Comparison of ENCODE assay signal across 28 cellular contexts in the genomic region with DNA sequence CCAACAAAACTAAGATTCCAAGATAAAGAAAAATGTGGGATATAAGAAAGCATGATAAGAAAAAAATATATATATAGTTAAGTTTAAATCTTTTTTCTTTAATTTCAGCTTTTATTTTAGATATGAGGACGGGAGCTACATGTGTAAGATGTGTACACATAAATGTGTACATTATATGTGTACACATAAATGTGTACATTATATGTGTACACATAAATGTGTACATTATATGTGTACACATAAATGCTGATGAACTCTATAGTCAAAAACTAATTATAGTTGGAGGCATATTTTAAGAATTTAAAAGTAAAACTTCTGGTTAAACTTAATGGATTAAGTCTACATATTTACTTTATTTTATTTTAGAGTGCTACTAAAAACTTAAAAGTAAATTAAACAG.
A peak's percentile ranks its signal among the peaks of the same experiment; 100 is the strongest.
DNase-seq lines count a peak whose midpoint lies in the region; ATAC-seq, FAIRE-seq and TF ChIP-seq lines count a peak whose summit lies in the region.
"Had no signal": no experiment of that assay in that cellular context is flagged by ENCODE, and none has a peak within 500 bp of the region (broad histone marks: within the 10 kb centered on the region; RNA-seq: fewer than 3 reads in every experiment).

No MANE protein-coding gene starts in this region.

- no peak for ATAC-seq in CD4-positive, alpha-beta T cell (ENCODE audit: poor library complexity)

- H3K27me3 Mint-ChIP-seq in CD4-positive, alpha-beta T cell, result no peaks in the 10 kb centered on the region
- peaks cover 2% of the 10 kb centered on the region for H3K27me3 Mint-ChIP-seq in neural progenitor cell (ENCODE audit: insufficient read depth, low read depth)
- H3K27me3 Mint-ChIP-seq: B cell; CD8-positive, alpha-beta memory T cell; IgD-negative memory B cell had no signal

- intact Hi-C loops in CD4-positive, alpha-beta T cell (cut with DNase I, micrococcal nuclease), result no loop called here
- intact Hi-C loops in kidney (cut with DNase I), result no loop called here

- H3K9me3 ChIP-seq in CD4-positive, alpha-beta T cell (ENCODE audit: control insufficient read depth, low read length), result no peaks in the 10 kb centered on the region
- H3K9me3 ChIP-seq in kidney (ENCODE audit: control insufficient read depth in 1 of 2, low read length in 2 of 2), result no peaks in the 10 kb centered on the region
- H3K9me3 ChIP-seq in neural progenitor cell (ENCODE audit: low read depth), result no peaks in the 10 kb centered on the region
- H3K9me3 ChIP-seq: SK-N-SH had no signal

- H3K27ac ChIP-seq in CD4-positive, alpha-beta T cell (ENCODE audit: low read depth, low read length), result no peak overlapping the region
- H3K27ac ChIP-seq in kidney (ENCODE audit: low read depth in 2 of 2, low read length in 2 of 2), result no peak overlapping the region
- no peak overlapping the region for H3K27ac ChIP-seq in neural progenitor cell
- H3K27ac ChIP-seq: C4-2B, GM23248 had no signal

- H3K9ac ChIP-seq in kidney (ENCODE audit: low read length in 2 of 2) (no peak overlapping the region), neural progenitor cell (no peak overlapping the region)
- H3K9ac ChIP-seq: GM23248, SK-N-SH had no signal

- TF ChIP-seq POLR2A in GM12892 (IDR thresholded peaks at IDR 0.05; ENCODE audit: low read depth, low read length), result no peak

- FAIRE-seq in TTC549 (lab: Jason Lieb, UNC) (peak; percentile 5), kidney (lab: Jason Lieb, UNC) (peak; percentile 68), GM12892 (lab: Jason Lieb, UNC) (no peak)
- FAIRE-seq: GM18507 had no signal

- TF ChIP-seq CTCF in CD4-positive, alpha-beta T cell (IDR thresholded peaks at IDR 0.05), result no peak
- TF ChIP-seq CTCF in kidney (IDR thresholded peaks at IDR 0.05; ENCODE audit: borderline replicate concordance, extremely low read depth, insufficient read depth) (no peak), neural progenitor cell (IDR thresholded peaks at IDR 0.05) (no peak)

- H3K4me3 ChIP-seq in kidney (ENCODE audit: low read length in 2 of 2) (no peak overlapping the region), neural progenitor cell (no peak overlapping the region)
- H3K4me3 ChIP-seq: GM23248 had no signal

- CTCF ChIA-PET in CD4-positive, alpha-beta T cell (lab: Charles Lee), result interaction anchor here (1.1 to 1.3 kb wide), 2 partner anchors 13 to 145 kb away, joined by 3 to 5 read pairs; no protein-coding TSS in a partner anchor

- H3K36me3 ChIP-seq in kidney (ENCODE audit: control insufficient read depth in 1 of 2, insufficient read depth in 2 of 2, low read length in 2 of 2) (no peaks in the 10 kb centered on the region), neural progenitor cell (no peaks in the 10 kb centered on the region)

- no peak overlapping the region for H2AFZ ChIP-seq in neural progenitor cell (replicated peaks)
- H2AFZ ChIP-seq: GM23248 had no signal

- H3K27me3 ChIP-seq in CD4-positive, alpha-beta T cell (ENCODE audit: control insufficient read depth, insufficient read depth, low read length), result no peaks in the 10 kb centered on the region
- H3K27me3 ChIP-seq in neural progenitor cell, result no peaks in the 10 kb centered on the region

- H3K4me1 ChIP-seq in kidney (ENCODE audit: control insufficient read depth in 1 of 2, insufficient read depth in 1 of 2, low read depth in 1 of 2, low read length in 2 of 2), result no peaks in the 10 kb centered on the region
- peaks cover 14% of the 10 kb centered on the region for H3K4me1 ChIP-seq in neural progenitor cell

- H3K9me3 Mint-ChIP-seq in CD4-positive, alpha-beta T cell, result peaks cover 4% of the 10 kb centered on the region
- peaks cover 5% of the 10 kb centered on the region for H3K9me3 Mint-ChIP-seq in neural progenitor cell
- H3K9me3 Mint-ChIP-seq: HFFc6, IgD-negative memory B cell had no signal

- peaks cover 24% of the 10 kb centered on the region for H3K36me3 Mint-ChIP-seq in CD4-positive, alpha-beta T cell (ENCODE audit: low read depth)
- no peaks in the 10 kb centered on the region for H3K36me3 Mint-ChIP-seq in neural progenitor cell

- peaks cover 9% of the 10 kb centered on the region for H4K20me1 ChIP-seq in neural progenitor cell (ENCODE audit: low read depth)

- H3F3A ChIP-seq in neural progenitor cell (ENCODE audit: low read depth), result peaks cover 10% of the 10 kb centered on the region

- H3K27ac Mint-ChIP-seq in CD4-positive, alpha-beta T cell, result peak overlapping the region; percentile 55
- peak overlapping the region; percentile 11 for H3K27ac Mint-ChIP-seq in neural progenitor cell
- H3K27ac Mint-ChIP-seq: B cell, HFFc6, IgD-negative memory B cell had no signal

- no peak for DNase-seq in CD4-positive, alpha-beta T cell
- DNase-seq in kidney, result no peak
- no peak for DNase-seq in neural progenitor cell (ENCODE audit: low spot score)
- DNase-seq in ecto neural progenitor cell (ENCODE audit: low spot score), result no peak
- DNase-seq in amygdala (lab: John Stamatoyannopoulos, UW), result no peak
- no peak for DNase-seq in mucosa of gallbladder (ENCODE audit: low spot score)
- no peak for DNase-seq in GM12892 (ENCODE audit: insufficient read length)
- DNase-seq: CD8-positive, alpha-beta memory T cell; DMS 273 treated with DMSO at 0.1 percent for 48 hours; DMS79; GF-D8; GM23248; HFFc6; NCI-H1048; NCI-H1436; NCI-H187; NCI-H2081 treated with DMSO at 0.1 percent for 48 hours; NCI-H2171; NCI-H226; NCI-H510A; SIG-M5 had no signal

- peak overlapping the region; percentile 24 for H3K4me2 ChIP-seq in neural progenitor cell
- H3K4me2 ChIP-seq: SK-N-SH had no signal

- POLR2A ChIA-PET in CD4-positive, alpha-beta T cell (lab: Charles Lee), result interaction anchor here (0.7 to 2.1 kb wide), 5 partner anchors 9 to 121 kb away, joined by 3 to 10 read pairs (median 5); no protein-coding TSS in a partner anchor

- no peak overlapping the region for H3K4me3 Mint-ChIP-seq in CD4-positive, alpha-beta T cell
- H3K4me3 Mint-ChIP-seq in neural progenitor cell, result no peak overlapping the region
- H3K4me3 Mint-ChIP-seq: B cell, H9, HFFc6, IgD-negative memory B cell had no signal

- H3K79me2 ChIP-seq in neural progenitor cell (ENCODE audit: low read depth), result no peaks in the 10 kb centered on the region

- peaks cover 48% of the 10 kb centered on the region for H3K4me1 Mint-ChIP-seq in CD4-positive, alpha-beta T cell (ENCODE audit: low read depth)
- peaks cover 19% of the 10 kb centered on the region for H3K4me1 Mint-ChIP-seq in neural progenitor cell
- H3K4me1 Mint-ChIP-seq: B cell, IgD-negative memory B cell had no signal
